ENCODE assay signal across 24 cellular contexts in genomic region chr19:6686628-6686975, GRCh38. TPM values are rescaled to one million over a fixed set of nuclear protein-coding genes. Genes with fewer than 3 reads are reported as not detected.
"Had no signal": no experiment of that assay in that cellular context is flagged by ENCODE, and none has a peak within 500 bp of the region (broad histone marks: within the 10 kb centered on the region; RNA-seq: fewer than 3 reads in every experiment).

No MANE protein-coding gene starts in this region.

- H3K9me3 ChIP-seq: esophagus muscularis mucosa, gastrocnemius medialis, left lung, lower lobe of right lung, psoas muscle, stomach, thoracic aorta, transverse colon had no signal

- ATAC-seq: gastrocnemius medialis, heart right ventricle, left lung, psoas muscle, sciatic nerve had no signal

- H3K27me3 ChIP-seq: gastrocnemius medialis, transverse colon had no signal

- H3K27ac Mint-ChIP-seq: memory B cell, mesothelial cell of epicardium had no signal

- H3K9ac ChIP-seq: parathyroid adenoma had no signal

- H3K36me3 Mint-ChIP-seq: mesothelial cell of epicardium had no signal

- H3K4me1 ChIP-seq: esophagus muscularis mucosa, gastrocnemius medialis, heart right ventricle, left lung, lower lobe of right lung, parathyroid adenoma, psoas muscle, stomach, transverse colon had no signal

- DNase-seq: effector memory CD4-positive, alpha-beta T cell; gastrocnemius medialis; heart right ventricle; hypothalamus; left lung; lower lobe of right lung; psoas muscle; retina; stimulated activated CD4-positive, alpha-beta T cell treated with anti-CD3 and anti-CD28 coated beads, Interleukin-2, amount 100 ng/mL, for 24 hours; stimulated activated CD4-positive, alpha-beta T cell treated with anti-CD3 and anti-CD28 coated beads, Interleukin-4, amount 100 ng/mL, for 4 hours; stimulated activated naive CD4-positive, alpha-beta T cell; stomach; substantia nigra; transverse colon had no signal

- H3K4me3 ChIP-seq: esophagus muscularis mucosa, gastrocnemius medialis, heart right ventricle, left lung, lower lobe of right lung, psoas muscle, stomach, thoracic aorta, transverse colon had no signal

- H3K4me3 Mint-ChIP-seq: memory B cell, mesothelial cell of epicardium, nephron had no signal

- H2AFZ ChIP-seq: parathyroid adenoma had no signal

- H3K4me1 Mint-ChIP-seq: mesothelial cell of epicardium, nephron had no signal

- H3K79me2 ChIP-seq: parathyroid adenoma had no signal

- H3K36me3 ChIP-seq: gastrocnemius medialis, thoracic aorta, transverse colon had no signal

- H3K27ac ChIP-seq: epithelial cell of prostate, esophagus muscularis mucosa, gastrocnemius medialis, heart right ventricle, left lung, lower lobe of right lung, parathyroid adenoma, psoas muscle, stomach, thoracic aorta, transverse colon had no signal

- H3K9me3 Mint-ChIP-seq: nephron had no signal

RNA-seq across cellular contexts. Expression of gene TNFSF14, which starts 16.6 kb away (rescaled TPM):
- total RNA-seq: gastrocnemius medialis, myocyte, skeletal muscle tissue had no signal
